14 cellular contexts compared by ENCODE assay signal in the genomic region with DNA sequence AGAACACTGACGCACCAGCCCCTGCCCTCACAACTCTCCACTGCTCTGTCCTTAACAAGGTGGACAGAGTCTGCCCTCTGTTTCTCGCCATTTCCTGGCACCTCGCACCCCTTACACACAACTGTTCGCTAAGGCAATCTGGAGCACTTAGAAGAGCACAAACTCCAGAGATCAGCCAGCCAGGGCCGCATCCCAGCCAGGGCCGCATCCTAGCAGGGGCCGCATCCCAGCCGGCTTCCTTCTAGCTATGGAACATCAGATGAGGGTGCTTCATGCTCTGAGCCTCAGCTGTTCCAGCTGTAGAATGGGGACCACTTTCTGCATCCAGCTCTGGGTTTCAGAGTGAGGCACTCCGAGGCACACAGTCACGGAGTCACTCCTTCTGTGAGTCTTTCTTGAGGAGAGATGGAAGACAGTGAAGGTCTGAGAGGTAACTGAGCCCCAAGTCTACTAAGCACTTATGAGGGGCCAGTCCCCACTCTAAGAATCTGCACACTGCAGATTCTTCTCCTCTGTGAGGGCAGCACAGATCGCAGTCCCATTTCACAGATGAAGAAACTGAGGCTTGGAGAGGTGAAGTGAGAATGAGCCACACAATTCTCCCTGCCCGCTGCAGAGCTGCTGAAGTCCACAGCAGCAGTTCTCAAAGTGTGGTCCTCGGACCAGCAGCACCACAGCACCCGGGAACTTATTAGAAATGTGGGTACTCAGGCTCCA. TPM values are rescaled to one million over a fixed set of nuclear protein-coding genes. Genes with fewer than 3 reads are reported as not detected.
A peak's percentile ranks its signal among the peaks of the same experiment; 100 is the strongest.
DNase-seq lines count a peak whose midpoint lies in the region; ATAC-seq, FAIRE-seq and TF ChIP-seq lines count a peak whose summit lies in the region.
"Had no signal": no experiment of that assay in that cellular context is flagged by ENCODE, and none has a peak within 500 bp of the region (broad histone marks: within the 10 kb centered on the region; RNA-seq: fewer than 3 reads in every experiment).

No MANE protein-coding gene starts in this region.

- DNase-seq in HL-60 (ENCODE audit: low read depth in 1 of 2, low spot score in 1 of 2), result no peak
- no peak for DNase-seq in activated CD4-positive, alpha-beta memory T cell treated with anti-CD3 and anti-CD28 coated beads for 36 hours
- no peak for DNase-seq in kidney
- DNase-seq in stimulated activated effector memory CD8-positive, alpha-beta T cell treated with anti-CD3 and anti-CD28 coated beads, Interleukin-12 subunit alpha, Interleukin-12 subunit beta, amount 100 ng/mL, for 72 hours (ENCODE audit: low spot score in 2 of 2), result no peak
- DNase-seq in kidney tubule cell (ENCODE audit: low spot score), result no peak
- DNase-seq in Calu3, result no peak
- DNase-seq: activated CD4-positive, CD25-positive, alpha-beta regulatory T cell; DMS153; NCI-H1092; NCI-H524; Right ventricle myocardium superior; stimulated activated CD4-positive, alpha-beta T cell treated with anti-CD3 and anti-CD28 coated beads, Interleukin-12 subunit alpha, Interleukin-12 subunit beta, amount 100 ng/mL, for 4 hours had no signal

- POLR2A ChIA-PET in activated CD4-positive, alpha-beta memory T cell treated with anti-CD3 and anti-CD28 coated beads for 36 hours (lab: Charles Lee), result interaction anchor here (0.9 to 1.9 kb wide), 4 partner anchors 10 to 43 kb away, joined by 4 to 8 read pairs (median 6); no protein-coding TSS in a partner anchor

- no peaks in the 10 kb centered on the region for H3K9me3 ChIP-seq in kidney (ENCODE audit: control insufficient read depth in 1 of 2, low read length in 2 of 2)

- H3K4me1 ChIP-seq in kidney (ENCODE audit: control insufficient read depth in 1 of 2, insufficient read depth in 1 of 2, low read depth in 1 of 2, low read length in 2 of 2), result peaks cover 3 to 48% of the 10 kb centered on the region in 2 donors

- H3K4me3 Mint-ChIP-seq in activated CD4-positive, alpha-beta memory T cell treated with anti-CD3 and anti-CD28 coated beads for 36 hours, result peak overlapping the region; percentile 63
- H3K4me3 Mint-ChIP-seq in stimulated activated effector memory CD8-positive, alpha-beta T cell treated with anti-CD3 and anti-CD28 coated beads, Interleukin-12 subunit alpha, Interleukin-12 subunit beta, amount 100 ng/mL, for 72 hours, result peak overlapping the region; percentile 83
- no peak overlapping the region for H3K4me3 Mint-ChIP-seq in Calu3 (ENCODE audit: low read depth, unreplicated experiment)

- peak overlapping the region; percentile 96 for H3K27ac Mint-ChIP-seq in activated CD4-positive, alpha-beta memory T cell treated with anti-CD3 and anti-CD28 coated beads for 36 hours
- H3K27ac Mint-ChIP-seq in stimulated activated effector memory CD8-positive, alpha-beta T cell treated with anti-CD3 and anti-CD28 coated beads, Interleukin-12 subunit alpha, Interleukin-12 subunit beta, amount 100 ng/mL, for 72 hours, result peak overlapping the region; percentile 84
- no peak overlapping the region for H3K27ac Mint-ChIP-seq in Calu3 (ENCODE audit: unreplicated experiment)

- peak overlapping the region; percentile 85 for H3K27ac ChIP-seq in HL-60 (replicated peaks)
- H3K27ac ChIP-seq in kidney (ENCODE audit: low read depth in 2 of 2, low read length in 2 of 2), result peak overlapping the region; percentile 7 to 65

- H3K9me3 Mint-ChIP-seq in activated CD4-positive, alpha-beta memory T cell treated with anti-CD3 and anti-CD28 coated beads for 36 hours, result no peaks in the 10 kb centered on the region
- no peaks in the 10 kb centered on the region for H3K9me3 Mint-ChIP-seq in stimulated activated effector memory CD8-positive, alpha-beta T cell treated with anti-CD3 and anti-CD28 coated beads, Interleukin-12 subunit alpha, Interleukin-12 subunit beta, amount 100 ng/mL, for 72 hours
- H3K9me3 Mint-ChIP-seq in Calu3 (ENCODE audit: low read depth, unreplicated experiment), result no peaks in the 10 kb centered on the region

- H3K36me3 Mint-ChIP-seq in activated CD4-positive, alpha-beta memory T cell treated with anti-CD3 and anti-CD28 coated beads for 36 hours, result peaks cover 46% of the 10 kb centered on the region
- peaks cover 78% of the 10 kb centered on the region for H3K36me3 Mint-ChIP-seq in stimulated activated effector memory CD8-positive, alpha-beta T cell treated with anti-CD3 and anti-CD28 coated beads, Interleukin-12 subunit alpha, Interleukin-12 subunit beta, amount 100 ng/mL, for 72 hours
- peaks cover 45% of the 10 kb centered on the region for H3K36me3 Mint-ChIP-seq in Calu3 (ENCODE audit: insufficient read depth, unreplicated experiment)

- no peaks in the 10 kb centered on the region for H3K27me3 Mint-ChIP-seq in activated CD4-positive, alpha-beta memory T cell treated with anti-CD3 and anti-CD28 coated beads for 36 hours
- no peaks in the 10 kb centered on the region for H3K27me3 Mint-ChIP-seq in Calu3 (ENCODE audit: unreplicated experiment)

- no peak for ATAC-seq in stimulated activated effector memory CD8-positive, alpha-beta T cell treated with anti-CD3 and anti-CD28 coated beads, Interleukin-12 subunit alpha, Interleukin-12 subunit beta, amount 100 ng/mL, for 72 hours
- no peak for ATAC-seq in HG02588 (IDR thresholded peaks at IDR 0.05; ENCODE audit: unreplicated experiment)

- H3K9ac ChIP-seq in kidney (ENCODE audit: low read length in 2 of 2), result peak overlapping the region in 1 of 2 donors; percentile 60

- no peak for FAIRE-seq in kidney (lab: Jason Lieb, UNC)
- FAIRE-seq: endometrium had no signal

- TF ChIP-seq CTCF in HL-60 (IDR thresholded peaks at IDR 0.05; ENCODE audit: insufficient read depth, low read length) (no peak), kidney (IDR thresholded peaks at IDR 0.05; ENCODE audit: borderline replicate concordance, extremely low read depth, insufficient read depth) (no peak), Calu3 (IDR thresholded peaks at IDR 0.05; ENCODE audit: unreplicated experiment) (no peak)

- H3K4me1 Mint-ChIP-seq in activated CD4-positive, alpha-beta memory T cell treated with anti-CD3 and anti-CD28 coated beads for 36 hours (ENCODE audit: low read depth), result peaks cover 87% of the 10 kb centered on the region
- H3K4me1 Mint-ChIP-seq in stimulated activated effector memory CD8-positive, alpha-beta T cell treated with anti-CD3 and anti-CD28 coated beads, Interleukin-12 subunit alpha, Interleukin-12 subunit beta, amount 100 ng/mL, for 72 hours, result peaks cover 89% of the 10 kb centered on the region
- peaks cover 36% of the 10 kb centered on the region for H3K4me1 Mint-ChIP-seq in Calu3 (ENCODE audit: low read depth, unreplicated experiment)

- H3K36me3 ChIP-seq in kidney (ENCODE audit: control insufficient read depth in 1 of 2, insufficient read depth in 2 of 2, low read length in 2 of 2), result no peaks in the 10 kb centered on the region

- H3K4me3 ChIP-seq in HL-60 (replicated peaks; ENCODE audit: insufficient read depth, low read length) (no peak overlapping the region), kidney (ENCODE audit: low read length in 2 of 2) (no peak overlapping the region)

- CTCF ChIA-PET in activated CD4-positive, alpha-beta memory T cell treated with anti-CD3 and anti-CD28 coated beads for 36 hours (lab: Charles Lee), result interaction anchor here (1.1 to 4.7 kb wide), 8 partner anchors 10 to 141 kb away, joined by 3 to 35 read pairs (median 6); no protein-coding TSS in a partner anchor
- CTCF ChIA-PET in Calu3 (lab: Charles Lee), result no interaction called here

- H3K27me3 ChIP-seq in HL-60 (ENCODE audit: insufficient read depth, poor library complexity, severe bottlenecking), result no peaks in the 10 kb centered on the region

- no TSS peak for BruUV-seq in Calu3 (replicated peaks; lab: Mats Ljungman, UMichigan)

- intact Hi-C loops in activated CD4-positive, alpha-beta memory T cell treated with anti-CD3 and anti-CD28 coated beads for 36 hours (cut with micrococcal nuclease), result no loop called here
- intact Hi-C loops in kidney (cut with DNase I) (no loop called here), Calu3 (cut with micrococcal nuclease; ENCODE audit: unreplicated experiment) (no loop called here)

RNA-seq across cellular contexts. Expression of gene COTL1, which starts 20.9 kb away (rescaled TPM):
- total RNA-seq in activated CD4-positive, alpha-beta memory T cell treated with anti-CD3 and anti-CD28 coated beads for 36 hours, result 100 to 1,000 TPM; 358 to 364 TPM
- 122 TPM for total RNA-seq in kidney
- 136 TPM for polyA plus RNA-seq in kidney (ENCODE audit: insufficient read depth, low read depth, low replicate concordance)
- 312 and 343 TPM in 2 replicates for total RNA-seq in Calu3 (2022)

RNA-seq across cellular contexts. Expression of gene KLHL36, which starts 51.4 kb away (rescaled TPM):
- 10 to 100 TPM; 56.1 to 56.8 TPM for total RNA-seq in activated CD4-positive, alpha-beta memory T cell treated with anti-CD3 and anti-CD28 coated beads for 36 hours
- 76.6 TPM for total RNA-seq in kidney
- 13.7 TPM for polyA plus RNA-seq in kidney (ENCODE audit: insufficient read depth, low read depth, low replicate concordance)
- 90.4 and 93.6 TPM in 2 replicates for total RNA-seq in Calu3 (2022)
